ENCODE assay signal across 1 cellular context in the genomic region with DNA sequence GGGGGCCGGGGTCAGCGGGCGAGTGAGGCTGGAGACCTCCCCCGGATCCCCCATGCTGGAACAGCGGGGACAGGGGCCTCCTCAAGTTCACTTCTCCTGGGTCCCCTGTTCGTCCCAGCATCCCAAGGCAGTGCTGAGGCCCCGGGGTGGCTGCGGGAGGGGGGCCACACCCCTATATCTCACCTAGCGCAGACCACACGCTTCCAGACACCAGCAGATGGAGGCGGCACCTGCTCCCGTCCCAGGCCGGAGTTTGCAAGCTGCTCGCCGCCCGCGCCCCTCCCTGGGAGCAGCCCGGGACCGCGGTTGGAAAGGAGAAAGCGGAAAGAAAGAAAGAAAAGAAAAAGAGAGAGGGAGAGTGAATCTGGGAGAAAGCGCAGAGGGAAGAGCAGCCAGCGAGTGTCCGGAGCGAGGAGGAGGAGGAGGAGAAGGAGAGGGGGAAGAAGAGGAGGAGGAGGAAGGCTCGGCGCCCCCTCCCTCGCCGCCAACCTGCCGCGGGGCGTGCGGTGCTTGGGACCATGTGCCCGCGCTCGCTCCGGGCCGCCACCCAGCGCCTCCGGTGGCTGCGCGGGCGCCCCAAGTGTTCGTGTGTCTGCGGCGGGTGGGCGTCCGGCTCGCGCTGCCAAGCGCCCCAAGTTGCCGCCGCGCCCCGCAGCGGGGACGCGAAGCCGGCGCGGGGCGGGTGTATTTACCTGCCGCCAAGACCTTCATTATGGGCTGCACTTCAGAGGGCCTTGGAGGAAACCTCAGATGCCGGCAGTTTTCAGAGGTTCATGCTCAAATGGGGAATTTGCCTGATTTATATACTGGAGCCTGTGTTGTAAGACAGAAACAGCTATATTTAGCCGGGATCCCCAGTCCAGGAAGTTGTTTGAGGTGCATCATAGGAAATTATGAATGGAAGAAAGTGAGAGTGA.
TF ChIP-seq lines count a peak whose summit lies in the region.

A gene (minus strand): TSS at position 775 of the 917 bp plus-strand sequence. CDS start 64 bp downstream, at position 711.

TF ChIP-seq in H1, 55 proteins besides CTCF, POLR2A, EP300 and RAD21:
- TF ChIP-seq SP2 (IDR thresholded peaks at IDR 0.05; ENCODE audit: low read length) = no peak
- no peak for TF ChIP-seq TAF7 (optimal IDR thresholded peaks at IDR 0.05; ENCODE audit: borderline replicate concordance, low read depth, low read length)
- TF ChIP-seq SIN3A (conservative IDR thresholded peaks at IDR 0.05 in 1 of 2, IDR thresholded peaks at IDR 0.05 in 1 of 2; ENCODE audit: low read depth in 1 of 2, low read length in 2 of 2) = no peak
- TF ChIP-seq HDAC6 (IDR thresholded peaks at IDR 0.05; ENCODE audit: low read depth, low read length) = no peak
- TF ChIP-seq YY1 (IDR thresholded peaks at IDR 0.05; ENCODE audit: low read depth, low read length) = no peak
- TF ChIP-seq CREB1 (IDR thresholded peaks at IDR 0.05) = no peak
- TF ChIP-seq CBX8 (IDR thresholded peaks at IDR 0.05; ENCODE audit: borderline replicate concordance, low read depth, low read length) = no peak
- no peak for TF ChIP-seq KDM5A (IDR thresholded peaks at IDR 0.05; ENCODE audit: low read length)
- no peak for TF ChIP-seq TBP (IDR thresholded peaks at IDR 0.05; ENCODE audit: low read depth, low read length)
- no peak for TF ChIP-seq CTBP2 (IDR thresholded peaks at IDR 0.05; ENCODE audit: borderline replicate concordance, insufficient read depth, insufficient read length, low read length)
- no peak; the same call in 1 of the 2 replicates for TF ChIP-seq SUZ12 (IDR thresholded peaks at IDR 0.05; ENCODE audit: low read length)
- TF ChIP-seq, protein P1, sequence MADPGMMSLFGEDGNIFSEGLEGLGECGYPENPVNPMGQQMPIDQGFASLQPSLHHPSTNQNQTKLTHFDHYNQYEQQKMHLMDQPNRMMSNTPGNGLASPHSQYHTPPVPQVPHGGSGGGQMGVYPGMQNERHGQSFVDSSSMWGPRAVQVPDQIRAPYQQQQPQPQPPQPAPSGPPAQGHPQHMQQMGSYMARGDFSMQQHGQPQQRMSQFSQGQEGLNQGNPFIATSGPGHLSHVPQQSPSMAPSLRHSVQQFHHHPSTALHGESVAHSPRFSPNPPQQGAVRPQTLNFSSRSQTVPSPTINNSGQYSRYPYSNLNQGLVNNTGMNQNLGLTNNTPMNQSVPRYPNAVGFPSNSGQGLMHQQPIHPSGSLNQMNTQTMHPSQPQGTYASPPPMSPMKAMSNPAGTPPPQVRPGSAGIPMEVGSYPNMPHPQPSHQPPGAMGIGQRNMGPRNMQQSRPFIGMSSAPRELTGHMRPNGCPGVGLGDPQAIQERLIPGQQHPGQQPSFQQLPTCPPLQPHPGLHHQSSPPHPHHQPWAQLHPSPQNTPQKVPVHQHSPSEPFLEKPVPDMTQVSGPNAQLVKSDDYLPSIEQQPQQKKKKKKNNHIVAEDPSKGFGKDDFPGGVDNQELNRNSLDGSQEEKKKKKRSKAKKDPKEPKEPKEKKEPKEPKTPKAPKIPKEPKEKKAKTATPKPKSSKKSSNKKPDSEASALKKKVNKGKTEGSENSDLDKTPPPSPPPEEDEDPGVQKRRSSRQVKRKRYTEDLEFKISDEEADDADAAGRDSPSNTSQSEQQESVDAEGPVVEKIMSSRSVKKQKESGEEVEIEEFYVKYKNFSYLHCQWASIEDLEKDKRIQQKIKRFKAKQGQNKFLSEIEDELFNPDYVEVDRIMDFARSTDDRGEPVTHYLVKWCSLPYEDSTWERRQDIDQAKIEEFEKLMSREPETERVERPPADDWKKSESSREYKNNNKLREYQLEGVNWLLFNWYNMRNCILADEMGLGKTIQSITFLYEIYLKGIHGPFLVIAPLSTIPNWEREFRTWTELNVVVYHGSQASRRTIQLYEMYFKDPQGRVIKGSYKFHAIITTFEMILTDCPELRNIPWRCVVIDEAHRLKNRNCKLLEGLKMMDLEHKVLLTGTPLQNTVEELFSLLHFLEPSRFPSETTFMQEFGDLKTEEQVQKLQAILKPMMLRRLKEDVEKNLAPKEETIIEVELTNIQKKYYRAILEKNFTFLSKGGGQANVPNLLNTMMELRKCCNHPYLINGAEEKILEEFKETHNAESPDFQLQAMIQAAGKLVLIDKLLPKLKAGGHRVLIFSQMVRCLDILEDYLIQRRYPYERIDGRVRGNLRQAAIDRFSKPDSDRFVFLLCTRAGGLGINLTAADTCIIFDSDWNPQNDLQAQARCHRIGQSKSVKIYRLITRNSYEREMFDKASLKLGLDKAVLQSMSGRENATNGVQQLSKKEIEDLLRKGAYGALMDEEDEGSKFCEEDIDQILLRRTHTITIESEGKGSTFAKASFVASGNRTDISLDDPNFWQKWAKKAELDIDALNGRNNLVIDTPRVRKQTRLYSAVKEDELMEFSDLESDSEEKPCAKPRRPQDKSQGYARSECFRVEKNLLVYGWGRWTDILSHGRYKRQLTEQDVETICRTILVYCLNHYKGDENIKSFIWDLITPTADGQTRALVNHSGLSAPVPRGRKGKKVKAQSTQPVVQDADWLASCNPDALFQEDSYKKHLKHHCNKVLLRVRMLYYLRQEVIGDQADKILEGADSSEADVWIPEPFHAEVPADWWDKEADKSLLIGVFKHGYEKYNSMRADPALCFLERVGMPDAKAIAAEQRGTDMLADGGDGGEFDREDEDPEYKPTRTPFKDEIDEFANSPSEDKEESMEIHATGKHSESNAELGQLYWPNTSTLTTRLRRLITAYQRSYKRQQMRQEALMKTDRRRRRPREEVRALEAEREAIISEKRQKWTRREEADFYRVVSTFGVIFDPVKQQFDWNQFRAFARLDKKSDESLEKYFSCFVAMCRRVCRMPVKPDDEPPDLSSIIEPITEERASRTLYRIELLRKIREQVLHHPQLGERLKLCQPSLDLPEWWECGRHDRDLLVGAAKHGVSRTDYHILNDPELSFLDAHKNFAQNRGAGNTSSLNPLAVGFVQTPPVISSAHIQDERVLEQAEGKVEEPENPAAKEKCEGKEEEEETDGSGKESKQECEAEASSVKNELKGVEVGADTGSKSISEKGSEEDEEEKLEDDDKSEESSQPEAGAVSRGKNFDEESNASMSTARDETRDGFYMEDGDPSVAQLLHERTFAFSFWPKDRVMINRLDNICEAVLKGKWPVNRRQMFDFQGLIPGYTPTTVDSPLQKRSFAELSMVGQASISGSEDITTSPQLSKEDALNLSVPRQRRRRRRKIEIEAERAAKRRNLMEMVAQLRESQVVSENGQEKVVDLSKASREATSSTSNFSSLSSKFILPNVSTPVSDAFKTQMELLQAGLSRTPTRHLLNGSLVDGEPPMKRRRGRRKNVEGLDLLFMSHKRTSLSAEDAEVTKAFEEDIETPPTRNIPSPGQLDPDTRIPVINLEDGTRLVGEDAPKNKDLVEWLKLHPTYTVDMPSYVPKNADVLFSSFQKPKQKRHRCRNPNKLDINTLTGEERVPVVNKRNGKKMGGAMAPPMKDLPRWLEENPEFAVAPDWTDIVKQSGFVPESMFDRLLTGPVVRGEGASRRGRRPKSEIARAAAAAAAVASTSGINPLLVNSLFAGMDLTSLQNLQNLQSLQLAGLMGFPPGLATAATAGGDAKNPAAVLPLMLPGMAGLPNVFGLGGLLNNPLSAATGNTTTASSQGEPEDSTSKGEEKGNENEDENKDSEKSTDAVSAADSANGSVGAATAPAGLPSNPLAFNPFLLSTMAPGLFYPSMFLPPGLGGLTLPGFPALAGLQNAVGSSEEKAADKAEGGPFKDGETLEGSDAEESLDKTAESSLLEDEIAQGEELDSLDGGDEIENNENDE (IDR thresholded peaks at IDR 0.05; ENCODE audit: insufficient replicate concordance, low read length) = no peak
- TF ChIP-seq JUND (IDR thresholded peaks at IDR 0.05; ENCODE audit: low read length) = no peak
- no peak for TF ChIP-seq SAP30 (IDR thresholded peaks at IDR 0.05; ENCODE audit: insufficient read depth, insufficient replicate concordance, low read length)
- no peak for TF ChIP-seq SP1 (IDR thresholded peaks at IDR 0.05; ENCODE audit: low read depth, low read length)
- no peak for TF ChIP-seq POU5F1 (IDR thresholded peaks at IDR 0.05; ENCODE audit: low read depth, low read length)
- TF ChIP-seq ASH2L (IDR thresholded peaks at IDR 0.05; ENCODE audit: low read length) = peak; percentile 59
- TF ChIP-seq SP4 (IDR thresholded peaks at IDR 0.05; ENCODE audit: low read length) = no peak
- TF ChIP-seq TAF1 (IDR thresholded peaks at IDR 0.05; ENCODE audit: low read depth, low read length) = no peak
- 0 out of 2 replicates have a peak, but pooled peaks have one; percentile 32 for TF ChIP-seq GABPA (IDR thresholded peaks at IDR 0.05; ENCODE audit: borderline replicate concordance, insufficient read depth, low read length)
- no peak for TF ChIP-seq CEBPB (IDR thresholded peaks at IDR 0.05; ENCODE audit: low read depth, low read length)
- no peak for TF ChIP-seq BRCA1 (IDR thresholded peaks at IDR 0.05; ENCODE audit: low read depth, low read length)
- no peak for TF ChIP-seq RNF2 (IDR thresholded peaks at IDR 0.05; ENCODE audit: borderline replicate concordance, low read depth, low read length, missing control alignments, poor library complexity, severe bottlenecking)
- TF ChIP-seq HDAC2 (IDR thresholded peaks at IDR 0.05; ENCODE audit: borderline replicate concordance in 1 of 2, low read depth in 2 of 2, low read length in 2 of 2) = no peak
- TF ChIP-seq RBBP5 (IDR thresholded peaks at IDR 0.05; ENCODE audit: borderline replicate concordance, low read depth, low read length) = no peak; the same call in 1 of the 2 replicates
- no peak for TF ChIP-seq EZH2 (IDR thresholded peaks at IDR 0.05; ENCODE audit: low read depth, low read length, severe bottlenecking)
- no peak for TF ChIP-seq BACH1 (IDR thresholded peaks at IDR 0.05; ENCODE audit: low read length)
- TF ChIP-seq FOSL1 (IDR thresholded peaks at IDR 0.05; ENCODE audit: insufficient read depth, low read depth, low read length) = no peak
- peak; percentile 52 for TF ChIP-seq KDM4A (IDR thresholded peaks at IDR 0.05; ENCODE audit: low read depth, low read length, severe bottlenecking)
- no peak for TF ChIP-seq NANOG (IDR thresholded peaks at IDR 0.05; ENCODE audit: insufficient read depth, low read depth, low read length, poor library complexity, severe bottlenecking)
- TF ChIP-seq KDM1A (IDR thresholded peaks at IDR 0.05; ENCODE audit: borderline replicate concordance, low read length) = peak; percentile 66; the same call in 1 of the 2 replicates
- TF ChIP-seq NRF1 (IDR thresholded peaks at IDR 0.05; ENCODE audit: low read depth, low read length) = no peak
- TF ChIP-seq, protein P2, sequence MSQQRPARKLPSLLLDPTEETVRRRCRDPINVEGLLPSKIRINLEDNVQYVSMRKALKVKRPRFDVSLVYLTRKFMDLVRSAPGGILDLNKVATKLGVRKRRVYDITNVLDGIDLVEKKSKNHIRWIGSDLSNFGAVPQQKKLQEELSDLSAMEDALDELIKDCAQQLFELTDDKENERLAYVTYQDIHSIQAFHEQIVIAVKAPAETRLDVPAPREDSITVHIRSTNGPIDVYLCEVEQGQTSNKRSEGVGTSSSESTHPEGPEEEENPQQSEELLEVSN (IDR thresholded peaks at IDR 0.05) = peak; percentile 79
- no peak for TF ChIP-seq BCL11A (IDR thresholded peaks at IDR 0.05; ENCODE audit: low read depth in 2 of 2, low read length in 2 of 2)
- TF ChIP-seq PHF8 (conservative IDR thresholded peaks at IDR 0.05; ENCODE audit: low read depth, low read length) = no peak
- no peak for TF ChIP-seq RXRA (IDR thresholded peaks at IDR 0.05; ENCODE audit: insufficient read depth, low read depth, low read length)
- TF ChIP-seq MAFK (IDR thresholded peaks at IDR 0.05; ENCODE audit: low read depth, low read length) = no peak
- TF ChIP-seq GTF2F1 (IDR thresholded peaks at IDR 0.05; ENCODE audit: borderline replicate concordance, low read depth, low read length) = no peak
- TF ChIP-seq JUN (IDR thresholded peaks at IDR 0.05; ENCODE audit: low read depth, low read length) = no peak
- no peak for TF ChIP-seq TEAD4 (IDR thresholded peaks at IDR 0.05; ENCODE audit: low read depth, low read length)
- TF ChIP-seq, protein P3, sequence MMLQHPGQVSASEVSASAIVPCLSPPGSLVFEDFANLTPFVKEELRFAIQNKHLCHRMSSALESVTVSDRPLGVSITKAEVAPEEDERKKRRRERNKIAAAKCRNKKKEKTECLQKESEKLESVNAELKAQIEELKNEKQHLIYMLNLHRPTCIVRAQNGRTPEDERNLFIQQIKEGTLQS (IDR thresholded peaks at IDR 0.05; ENCODE audit: insufficient read depth, low read depth, low read length) = no peak
- no peak for TF ChIP-seq CBX5 (IDR thresholded peaks at IDR 0.05; ENCODE audit: low read depth, low read length)
- TF ChIP-seq, protein P4, sequence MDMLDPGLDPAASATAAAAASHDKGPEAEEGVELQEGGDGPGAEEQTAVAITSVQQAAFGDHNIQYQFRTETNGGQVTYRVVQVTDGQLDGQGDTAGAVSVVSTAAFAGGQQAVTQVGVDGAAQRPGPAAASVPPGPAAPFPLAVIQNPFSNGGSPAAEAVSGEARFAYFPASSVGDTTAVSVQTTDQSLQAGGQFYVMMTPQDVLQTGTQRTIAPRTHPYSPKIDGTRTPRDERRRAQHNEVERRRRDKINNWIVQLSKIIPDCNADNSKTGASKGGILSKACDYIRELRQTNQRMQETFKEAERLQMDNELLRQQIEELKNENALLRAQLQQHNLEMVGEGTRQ (IDR thresholded peaks at IDR 0.05; ENCODE audit: low read length) = no peak
- TF ChIP-seq, protein P5, sequence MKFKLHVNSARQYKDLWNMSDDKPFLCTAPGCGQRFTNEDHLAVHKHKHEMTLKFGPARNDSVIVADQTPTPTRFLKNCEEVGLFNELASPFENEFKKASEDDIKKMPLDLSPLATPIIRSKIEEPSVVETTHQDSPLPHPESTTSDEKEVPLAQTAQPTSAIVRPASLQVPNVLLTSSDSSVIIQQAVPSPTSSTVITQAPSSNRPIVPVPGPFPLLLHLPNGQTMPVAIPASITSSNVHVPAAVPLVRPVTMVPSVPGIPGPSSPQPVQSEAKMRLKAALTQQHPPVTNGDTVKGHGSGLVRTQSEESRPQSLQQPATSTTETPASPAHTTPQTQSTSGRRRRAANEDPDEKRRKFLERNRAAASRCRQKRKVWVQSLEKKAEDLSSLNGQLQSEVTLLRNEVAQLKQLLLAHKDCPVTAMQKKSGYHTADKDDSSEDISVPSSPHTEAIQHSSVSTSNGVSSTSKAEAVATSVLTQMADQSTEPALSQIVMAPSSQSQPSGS (IDR thresholded peaks at IDR 0.05; ENCODE audit: low read length) = no peak
- TF ChIP-seq, protein P6, sequence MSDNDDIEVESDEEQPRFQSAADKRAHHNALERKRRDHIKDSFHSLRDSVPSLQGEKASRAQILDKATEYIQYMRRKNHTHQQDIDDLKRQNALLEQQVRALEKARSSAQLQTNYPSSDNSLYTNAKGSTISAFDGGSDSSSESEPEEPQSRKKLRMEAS (IDR thresholded peaks at IDR 0.05) = peak; percentile 88
- TF ChIP-seq ZNF274 (IDR thresholded peaks at IDR 0.05; ENCODE audit: borderline replicate concordance, extremely low read depth, low read length) = no peak
- no peak for TF ChIP-seq CHD2 (IDR thresholded peaks at IDR 0.05; ENCODE audit: low read length)
- no peak for TF ChIP-seq RFX5 (IDR thresholded peaks at IDR 0.05; ENCODE audit: borderline replicate concordance, low read depth, low read length)
- no peak for TF ChIP-seq SIX5 (IDR thresholded peaks at IDR 0.05; ENCODE audit: low read depth, low read length)
- no peak for TF ChIP-seq CHD1 (IDR thresholded peaks at IDR 0.05; ENCODE audit: low read depth, low read length)
- no peak for TF ChIP-seq TCF12 (IDR thresholded peaks at IDR 0.05; ENCODE audit: low read depth, low read length)
- no peak for TF ChIP-seq EGR1 (IDR thresholded peaks at IDR 0.05; ENCODE audit: borderline replicate concordance, low read depth, low read length)
TF ChIP-seq in H1: peak in this region for 6.
